8 cellular contexts compared by ENCODE assay signal in the genomic region with DNA sequence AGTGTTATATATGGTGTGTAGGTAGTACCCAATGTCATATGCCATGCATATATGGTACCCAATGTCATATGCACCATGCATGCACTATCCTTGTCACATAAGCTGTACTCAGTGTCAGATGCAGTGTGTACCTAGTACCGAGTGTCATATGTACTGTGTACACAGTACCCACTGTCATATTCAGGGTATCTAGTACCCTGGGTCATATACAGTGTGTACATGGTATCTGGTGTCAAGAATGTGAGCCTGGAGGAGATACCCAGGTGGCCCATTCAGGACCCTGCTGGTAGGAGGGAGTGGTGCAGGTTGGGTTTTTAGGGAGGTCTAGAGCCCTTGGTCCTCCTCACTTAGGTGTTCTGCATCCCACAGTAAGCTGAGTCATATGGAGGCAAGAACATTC. TPM values are rescaled to one million over a fixed set of nuclear protein-coding genes. Genes with fewer than 3 reads are reported as not detected.
DNase-seq lines count a peak whose midpoint lies in the region; ATAC-seq, FAIRE-seq and TF ChIP-seq lines count a peak whose summit lies in the region.
"Had no signal": no experiment of that assay in that cellular context is flagged by ENCODE, and none has a peak within 500 bp of the region (broad histone marks: within the 10 kb centered on the region; RNA-seq: fewer than 3 reads in every experiment).

No MANE protein-coding gene starts in this region.

- H3K4me1 Mint-ChIP-seq in T-helper 17 cell = peaks cover 20% of the 10 kb centered on the region
- peaks cover 31% of the 10 kb centered on the region for H3K4me1 Mint-ChIP-seq in MCF 10A (ENCODE audit: insufficient read depth, unreplicated experiment)
- H3K4me1 Mint-ChIP-seq in naive thymus-derived CD4-positive, alpha-beta T cell = peaks cover 27 to 71% (median 61%) of the 10 kb centered on the region in 7 donors

- intact Hi-C loops in MCF 10A (cut with micrococcal nuclease) = no loop called here
- intact Hi-C loops in naive thymus-derived CD4-positive, alpha-beta T cell (cut with micrococcal nuclease) = loop anchor here (1.0 to 5.0 kb wide), 7 partner anchors 10 to 920 kb away; a partner anchor contains a TSS

- no peaks in the 10 kb centered on the region for H3K27me3 ChIP-seq in naive thymus-derived CD4-positive, alpha-beta T cell (ENCODE audit: control insufficient read depth in 2 of 2, insufficient read depth in 2 of 2, low read length in 2 of 2)

- H3K9me3 ChIP-seq in T-helper 17 cell (ENCODE audit: control insufficient read depth, low read length, poor library complexity, severe bottlenecking) = no peaks in the 10 kb centered on the region
- H3K9me3 ChIP-seq in naive thymus-derived CD4-positive, alpha-beta T cell (ENCODE audit: control insufficient read depth in 2 of 3, low read length in 3 of 3) = no peaks in the 10 kb centered on the region

- peak; percentile 26 for ATAC-seq in HG03280 (IDR thresholded peaks at IDR 0.05; ENCODE audit: unreplicated experiment)
- peak; percentile 36 for ATAC-seq in T-helper 17 cell
- peak; percentile 22 for ATAC-seq in naive thymus-derived CD4-positive, alpha-beta T cell

- H3K27ac Mint-ChIP-seq in T-helper 17 cell = peak overlapping the region; percentile 89
- H3K27ac Mint-ChIP-seq in MCF 10A (ENCODE audit: low read depth, unreplicated experiment) = peak overlapping the region; percentile 47
- peak overlapping the region in 8 of 9 donors; percentile 82 to 96 (median 92) for H3K27ac Mint-ChIP-seq in naive thymus-derived CD4-positive, alpha-beta T cell

- H3K27me3 Mint-ChIP-seq in T-helper 17 cell = no peaks in the 10 kb centered on the region
- H3K27me3 Mint-ChIP-seq in MCF 10A (ENCODE audit: insufficient read depth, unreplicated experiment) = no peaks in the 10 kb centered on the region
- H3K27me3 Mint-ChIP-seq in naive thymus-derived CD4-positive, alpha-beta T cell = peaks cover 0 to 15% (median 0%) of the 10 kb centered on the region in 5 donors

- H3K4me3 Mint-ChIP-seq in T-helper 17 cell (peak overlapping the region; percentile 92), MCF 10A (ENCODE audit: unreplicated experiment) (peak overlapping the region; percentile 83)
- H3K4me3 Mint-ChIP-seq in naive thymus-derived CD4-positive, alpha-beta T cell = peak overlapping the region; percentile 86 to 96 (median 94)

- no peak overlapping the region for H3K27ac ChIP-seq in naive thymus-derived CD4-positive, alpha-beta T cell (ENCODE audit: low read depth, low read length)

- FAIRE-seq in urothelium cell line (lab: Jason Lieb, UNC) = no peak

- no peaks in the 10 kb centered on the region for H3K36me3 ChIP-seq in naive thymus-derived CD4-positive, alpha-beta T cell (ENCODE audit: control insufficient read depth in 2 of 3, insufficient read depth in 3 of 3, low read length in 3 of 3)

- POLR2A ChIA-PET in MCF 10A (lab: Yijun Ruan, JAX) = interaction anchor here (1.0 to 1.9 kb wide), 2 partner anchors 7 to 851 kb away, joined by 3 to 8 read pairs; a partner anchor contains a TSS
- POLR2A ChIA-PET in naive thymus-derived CD4-positive, alpha-beta T cell (lab: Charles Lee) = interaction anchor here (0.7 to 1.2 kb wide), 2 partner anchors 9 to 162 kb away, joined by 3 to 5 read pairs; no protein-coding TSS in a partner anchor

- H3K4me1 ChIP-seq in naive thymus-derived CD4-positive, alpha-beta T cell (ENCODE audit: control insufficient read depth in 2 of 2, insufficient read depth in 2 of 2, low read length in 2 of 2) = peaks cover 16 to 17% of the 10 kb centered on the region in 2 donors

- H3K4me3 ChIP-seq in GM12875 (ENCODE audit: low read depth, low read length) = no peak overlapping the region
- H3K4me3 ChIP-seq in naive thymus-derived CD4-positive, alpha-beta T cell (ENCODE audit: low read length) = peak overlapping the region; percentile 67

- no peaks in the 10 kb centered on the region for H3K9me3 Mint-ChIP-seq in MCF 10A (ENCODE audit: unreplicated experiment)
- no peaks in the 10 kb centered on the region for H3K9me3 Mint-ChIP-seq in naive thymus-derived CD4-positive, alpha-beta T cell
- H3K9me3 Mint-ChIP-seq: dendritic cell treated with granulocyte-macrophage colony-stimulating factor and Interleukin-4, amounts not matched to agents 40 ng/mL and 50 ng/mL, for 4 days had no signal

- no TSS peak for BruUV-seq in MCF 10A (replicated peaks; lab: Mats Ljungman, UMichigan)

- H3K36me3 Mint-ChIP-seq in T-helper 17 cell (ENCODE audit: low read depth) (no peaks in the 10 kb centered on the region), MCF 10A (ENCODE audit: insufficient read depth, unreplicated experiment) (no peaks in the 10 kb centered on the region)
- no peaks in the 10 kb centered on the region for H3K36me3 Mint-ChIP-seq in naive thymus-derived CD4-positive, alpha-beta T cell

- DNase-seq in T-helper 17 cell (peak in 2 of 3 donors; percentile 14 to 22), MCF 10A (ENCODE audit: unreplicated experiment) (peak; percentile 62), kidney glomerular epithelial cell (lab: John Stamatoyannopoulos, UW) (no peak), urothelium cell line (ENCODE audit: low spot score) (no peak)
- DNase-seq in naive thymus-derived CD4-positive, alpha-beta T cell = peak in 8 of 9 donors; percentile 4 to 45 (median 34)

- CTCF ChIA-PET in MCF 10A (lab: Yijun Ruan, JAX) = no interaction called here
- CTCF ChIA-PET in naive thymus-derived CD4-positive, alpha-beta T cell (lab: Charles Lee) = no interaction called here

- TF ChIP-seq CTCF in GM12875 (IDR thresholded peaks at IDR 0.05; ENCODE audit: borderline replicate concordance, insufficient read depth, low read depth, low read length) = peak; percentile 63; the same call in 1 of the 2 replicates
- TF ChIP-seq CTCF in MCF 10A (IDR thresholded peaks at IDR 0.05; ENCODE audit: unreplicated experiment) = peak; percentile 19

RNA-seq across cellular contexts. Expression of a gene that starts 1.8 kb away (rescaled TPM):
- total RNA-seq in T-helper 17 cell (10 to 100 TPM; 41.3 TPM), MCF 10A (2022) (70.4 and 77.0 TPM in 2 replicates)
- 10 to 100 TPM; 38.5 to 63.1 (median 42.5) TPM for total RNA-seq in naive thymus-derived CD4-positive, alpha-beta T cell
- 10 to 100 TPM; 25.7 to 41.9 TPM for polyA plus RNA-seq in naive thymus-derived CD4-positive, alpha-beta T cell

Comparison
In these comparisons a context has a peak if more than half of its experiments do, and no peak if none do; other contexts are left out.
1. DNase-seq: peak in T-helper 17 cell (2 of 3), MCF 10A (single experiment) and naive thymus-derived CD4-positive, alpha-beta T cell (8 of 9); none in kidney glomerular epithelial cell (single experiment) and urothelium cell line (single experiment).
2. Peak in every context shown above with its lines, with median percentiles within 50 percentile points of each other: ATAC-seq, H3K27ac Mint-ChIP-seq and H3K4me3 Mint-ChIP-seq.